Comparison of ENCODE assay signal across 1 cellular context in genomic region chr2:113072584-113072983, GRCh38.
TF ChIP-seq lines count a peak whose summit lies in the region.

No MANE protein-coding gene starts in this region.

TF ChIP-seq in H1, 55 proteins besides CTCF, POLR2A, EP300 and RAD21:
- TF ChIP-seq RXRA (IDR thresholded peaks at IDR 0.05; ENCODE audit: insufficient read depth, low read depth, low read length) (no peak), ASH2L (IDR thresholded peaks at IDR 0.05; ENCODE audit: low read length) (no peak), BACH1 (IDR thresholded peaks at IDR 0.05; ENCODE audit: low read length) (peak; percentile 50; the same call in 1 of the 2 replicates), ATF3 (IDR thresholded peaks at IDR 0.05; ENCODE audit: insufficient read depth, low read depth, low read length) (no peak)
TF ChIP-seq in H1: peak in this region for 1.
